ENCODE assay signal across 21 cellular contexts in genomic region chr10:71258446-71259145, GRCh38. TPM values are rescaled to one million over a fixed set of nuclear protein-coding genes. Genes with fewer than 3 reads are reported as not detected.
DNase-seq lines count a peak whose midpoint lies in the region; ATAC-seq, FAIRE-seq and TF ChIP-seq lines count a peak whose summit lies in the region.
"Had no signal": no experiment of that assay in that cellular context is flagged by ENCODE, and none has a peak within 500 bp of the region (broad histone marks: within the 10 kb centered on the region; RNA-seq: fewer than 3 reads in every experiment).

No MANE protein-coding gene starts in this region.

- peaks cover 63% of the 10 kb centered on the region for H3F3A ChIP-seq in smooth muscle cell (ENCODE audit: low read depth)

- H3K4me3 ChIP-seq in right cardiac atrium (ENCODE audit: low read length) (no peak overlapping the region), right atrium auricular region (no peak overlapping the region), K562 (no peak overlapping the region), mesenchymal stem cell (ENCODE audit: insufficient read depth in 1 of 2, low read depth in 1 of 2, low read length in 2 of 2) (no peak overlapping the region), smooth muscle cell (no peak overlapping the region)
- H3K4me3 ChIP-seq: A549, HAP-1 had no signal

- H2AFZ ChIP-seq in K562 (ENCODE audit: low read depth, low read length) (no peak overlapping the region), mesenchymal stem cell (ENCODE audit: low read depth, low read length) (no peak overlapping the region), smooth muscle cell (ENCODE audit: low read depth) (no peak overlapping the region)

- no peaks in the 10 kb centered on the region for H3K9me3 ChIP-seq in right cardiac atrium (ENCODE audit: control insufficient read depth, low read length)
- no peaks in the 10 kb centered on the region for H3K9me3 ChIP-seq in right atrium auricular region
- H3K9me3 ChIP-seq in K562 (replicated peaks; ENCODE audit: control insufficient read depth, insufficient read depth, low read depth, low read length), result no peaks in the 10 kb centered on the region
- H3K9me3 ChIP-seq in mesenchymal stem cell (ENCODE audit: control insufficient read depth, low read length), result no peaks in the 10 kb centered on the region
- H3K9me3 ChIP-seq in smooth muscle cell (replicated peaks; ENCODE audit: low read depth), result no peaks in the 10 kb centered on the region
- H3K9me3 ChIP-seq: A549, HAP-1 had no signal

- no peaks in the 10 kb centered on the region for H3K9me1 ChIP-seq in K562 (ENCODE audit: control insufficient read depth, insufficient read depth, low read length)

- 0 out of 2 replicates have a peak, but pooled peaks cover 3% of the 10 kb centered on the region for H4K20me1 ChIP-seq in K562 (replicated peaks; ENCODE audit: control insufficient read depth, insufficient read depth, low read length)
- peaks cover 79% of the 10 kb centered on the region for H4K20me1 ChIP-seq in smooth muscle cell (ENCODE audit: low read depth)

- no peak overlapping the region for H2BK5ac ChIP-seq in mesenchymal stem cell (ENCODE audit: low read depth, low read length, poor library complexity, severe bottlenecking)

- peak in 2 of 3 donors; percentile 37 to 45 for DNase-seq in right cardiac atrium
- no peak for DNase-seq in right atrium auricular region (ENCODE audit: low spot score)
- no peak for DNase-seq in K562 (ENCODE audit: extremely low read depth in 1 of 4, low spot score in 3 of 4)
- no peak for DNase-seq in mesenchymal stem cell
- DNase-seq in smooth muscle cell (lab: John Stamatoyannopoulos, UW; ENCODE audit: unreplicated experiment), result no peak
- DNase-seq in NCI-H748 treated with DMSO at 0.1 percent for 48 hours (lab: John Stamatoyannopoulos, UW), result no peak
- DNase-seq: CD8-positive, alpha-beta T cell; COR-L47; DMS153; DMS79 treated with DMSO at 0.1 percent for 48 hours; EL; GOT3; HFFc6 had no signal

- peak overlapping the region in 1 of 2 experiments; percentile 61 for H3K18ac ChIP-seq in mesenchymal stem cell (ENCODE audit: low read depth in 1 of 2, low read length in 2 of 2)

- H3K27me3 ChIP-seq in right cardiac atrium (ENCODE audit: control insufficient read depth, insufficient read depth) (no peaks in the 10 kb centered on the region), right atrium auricular region (no peaks in the 10 kb centered on the region), K562 (ENCODE audit: control insufficient read depth in 2 of 2, insufficient read depth in 2 of 2, low read length in 2 of 2) (peaks cover 0 to 11% of the 10 kb centered on the region in 2 experiments; a peak in 3 of 5 replicates), mesenchymal stem cell (ENCODE audit: control insufficient read depth in 1 of 2, insufficient read depth in 1 of 2, low read length in 2 of 2) (peaks cover 0 to 49% of the 10 kb centered on the region in 2 experiments), smooth muscle cell (ENCODE audit: low read depth) (no peaks in the 10 kb centered on the region)

- in situ Hi-C loops in K562 (cut with MboI), result no loop called here

- H3K36me3 ChIP-seq in right atrium auricular region, result no peaks in the 10 kb centered on the region
- H3K36me3 ChIP-seq in K562 (ENCODE audit: control insufficient read depth, insufficient read depth, low read length), result no peaks in the 10 kb centered on the region
- no peaks in the 10 kb centered on the region for H3K36me3 ChIP-seq in mesenchymal stem cell (ENCODE audit: control insufficient read depth in 1 of 2, insufficient read depth in 2 of 2, low read depth in 1 of 2, low read length in 2 of 2)
- H3K36me3 ChIP-seq in smooth muscle cell (ENCODE audit: low read depth), result no peaks in the 10 kb centered on the region
- H3K36me3 ChIP-seq: HAP-1 had no signal

- WGBS in right cardiac atrium, result 90% methylated on average over 9 of the region's 9 CpGs
- 35% methylated on average over 9 of the region's 9 CpGs for WGBS in K562 (ENCODE audit: insufficient coverage, low coverage, missing lambda C conversion rate)
- 92% methylated on average over 8 of the region's 9 CpGs for WGBS in mesenchymal stem cell
- 82% methylated on average over 9 of the region's 9 CpGs for WGBS in smooth muscle cell (ENCODE audit: low lambda C conversion rate)

- H3K9ac ChIP-seq in K562 (ENCODE audit: insufficient read depth in 1 of 2, low read depth in 2 of 2, low read length in 2 of 2), result no peak overlapping the region
- no peak overlapping the region for H3K9ac ChIP-seq in mesenchymal stem cell (ENCODE audit: low read length)
- H3K9ac ChIP-seq in smooth muscle cell (ENCODE audit: low read depth), result no peak overlapping the region

- H3K14ac ChIP-seq in mesenchymal stem cell (ENCODE audit: low read length in 2 of 2), result peak overlapping the region in 1 of 2 experiments; percentile 93

- no TSS peak for BruUV-seq in K562 (replicated peaks; lab: Mats Ljungman, UMichigan)

- no peak for TF ChIP-seq POLR2A in K562 (conservative IDR thresholded peaks at IDR 0.05)

- no peak for TF ChIP-seq RAD21 in K562 (CRISPR knock-in tag; conservative IDR thresholded peaks at IDR 0.05 in 1 of 2, IDR thresholded peaks at IDR 0.05 in 1 of 2)

- no peak overlapping the region for H2BK120ac ChIP-seq in mesenchymal stem cell (ENCODE audit: low read depth, low read length)

- FAIRE-seq in K562 (lab: Jason Lieb, UNC), result no peak
- FAIRE-seq: A549, D721Med, G401.6, GM12891, HTR-8/SVneo had no signal

- TF ChIP-seq CTCF in right atrium auricular region (IDR thresholded peaks at IDR 0.05), result no peak
- TF ChIP-seq CTCF in K562 (IDR thresholded peaks at IDR 0.05 in 2 of 3, conservative IDR thresholded peaks at IDR 0.05 in 1 of 3; ENCODE audit: insufficient read depth in 2 of 3, low read depth in 1 of 3, low read length in 3 of 3), result no peak
- TF ChIP-seq CTCF in smooth muscle cell (IDR thresholded peaks at IDR 0.05; ENCODE audit: borderline replicate concordance, insufficient read depth, poor library complexity, severe bottlenecking), result no peak

- no peaks in the 10 kb centered on the region for H3K79me2 ChIP-seq in K562 (ENCODE audit: control insufficient read depth, insufficient read depth, low read length)
- H3K79me2 ChIP-seq in smooth muscle cell (ENCODE audit: low read depth), result peaks cover 84% of the 10 kb centered on the region

- H3K4me2 ChIP-seq in K562 (ENCODE audit: insufficient read depth, low read length) (no peak overlapping the region), mesenchymal stem cell (ENCODE audit: low read length, poor library complexity, severe bottlenecking) (no peak overlapping the region), smooth muscle cell (no peak overlapping the region)
- H3K4me2 ChIP-seq: A549 had no signal

- H3K4ac ChIP-seq in mesenchymal stem cell (ENCODE audit: low read depth in 1 of 2, low read length in 2 of 2), result peak overlapping the region in 1 of 2 experiments; percentile 46

- POLR2A ChIA-PET in K562 (lab: Yijun Ruan, JAX), result interaction anchor here (0.5 to 1.7 kb wide), 6 partner anchors 14 to 145 kb away, joined by 3 to 5 read pairs (median 3); no protein-coding TSS in a partner anchor

- H3K79me1 ChIP-seq in mesenchymal stem cell (replicated peaks; ENCODE audit: low read length, poor library complexity, severe bottlenecking), result no peaks in the 10 kb centered on the region

- no peak overlapping the region for H2BK12ac ChIP-seq in mesenchymal stem cell (ENCODE audit: low read length in 2 of 2)

- TF ChIP-seq EP300 in K562 (IDR thresholded peaks at IDR 0.05; ENCODE audit: low read length), result no peak

- peak overlapping the region; percentile 26 for H2BK15ac ChIP-seq in mesenchymal stem cell (ENCODE audit: low read depth, poor library complexity, severe bottlenecking)

- ATAC-seq in right cardiac atrium (no peak), K562 (no peak), HG03432 (IDR thresholded peaks at IDR 0.05; ENCODE audit: unreplicated experiment) (no peak), GM21576 (IDR thresholded peaks at IDR 0.05; ENCODE audit: unreplicated experiment) (no peak)
- ATAC-seq: A549; CD8-positive, alpha-beta T cell had no signal

- no peak overlapping the region for H2AK5ac ChIP-seq in mesenchymal stem cell (ENCODE audit: low read length, severe bottlenecking)

- peak overlapping the region; percentile 14 for H4K91ac ChIP-seq in mesenchymal stem cell (ENCODE audit: low read length)

- CTCF ChIA-PET in K562 (lab: Yijun Ruan, JAX; ENCODE audit: low intra/inter-chr PET ratio), result no interaction called here

- peaks cover 24% of the 10 kb centered on the region for H3K4me1 ChIP-seq in right cardiac atrium (ENCODE audit: control insufficient read depth, insufficient read depth, low read length)
- H3K4me1 ChIP-seq in right atrium auricular region, result peaks cover 0 to 88% of the 10 kb centered on the region in 2 donors
- H3K4me1 ChIP-seq in K562 (replicated peaks in 1 of 2; ENCODE audit: control insufficient read depth in 2 of 2, insufficient read depth in 2 of 2, low read length in 2 of 2), result peaks cover 14 to 20% of the 10 kb centered on the region in 2 experiments
- peaks cover 14% of the 10 kb centered on the region for H3K4me1 ChIP-seq in mesenchymal stem cell (ENCODE audit: control insufficient read depth, insufficient read depth, low read depth, low read length)
- H3K4me1 ChIP-seq in smooth muscle cell (ENCODE audit: low read depth), result peaks cover 63% of the 10 kb centered on the region
- H3K4me1 ChIP-seq: A549 had no signal

- H3K23ac ChIP-seq in mesenchymal stem cell (ENCODE audit: low read length in 2 of 2), result no peak overlapping the region

- peak overlapping the region; percentile 19 for H4K8ac ChIP-seq in mesenchymal stem cell (ENCODE audit: low read length)

- H3K27ac ChIP-seq in right cardiac atrium (ENCODE audit: low read length) (no peak overlapping the region), right atrium auricular region (peak overlapping the region in 1 of 2 donors; percentile 81), K562 (ENCODE audit: extremely low read depth, low read depth, low read length) (no peak overlapping the region), mesenchymal stem cell (ENCODE audit: low read length, poor library complexity, severe bottlenecking) (no peak overlapping the region), smooth muscle cell (ENCODE audit: low read depth) (peak overlapping the region; percentile 91)
- H3K27ac ChIP-seq: A549 had no signal

- intact Hi-C loops in right cardiac atrium (cut with DNase I), result no loop called here
- intact Hi-C loops in K562 (cut with micrococcal nuclease), result no loop called here

RNA-seq across cellular contexts. Expression of gene UNC5B, which starts 46.2 kb away (rescaled TPM):
- total RNA-seq in right cardiac atrium, result 10 to 100 TPM; 17.0 to 26.6 (median 24.0) TPM
- 12.4 TPM for polyA plus RNA-seq in right cardiac atrium
- total RNA-seq in right atrium auricular region, result 10 to 100 TPM; 10.9 to 29.2 TPM
- 1.5 and 4.5 TPM in 2 replicates for total RNA-seq in K562 (2011; cell fraction: chromatin; rRNA removed; ENCODE audit: low replicate concordance)
- total RNA-seq in K562 (2011; cell fraction: nucleolus; rRNA removed), result 3.7 and 5.2 TPM in 2 replicates
- total RNA-seq in K562 (2011; cell fraction: nucleoplasm; rRNA removed), result 3.3 and 3.7 TPM in 2 replicates
- 5.0 and 6.5 TPM in 2 replicates for total RNA-seq in K562 (2014; rRNA removed)
- total RNA-seq in K562 (2014; rRNA removed; fragmentation: Illumina TruSeq; extraction: Trizol), result 1.7 and 2.1 TPM in 2 replicates
- 2.0 and 2.5 TPM in 2 replicates for total RNA-seq in K562 (2015; rRNA removed; fragmentation: Illumina TruSeq; extraction: Trizol)
- 7.6 and 8.4 TPM in 2 replicates for total RNA-seq in K562 (2021)
- polyA plus RNA-seq in K562 (2011; rRNA removed), result 1.1 and 1.9 TPM in 2 replicates
- 1.7 and 2.5 TPM in 2 replicates for polyA plus RNA-seq in K562 (2011; cell fraction: cytosol; rRNA removed)
- 4.6 and 5.8 TPM in 2 replicates for polyA plus RNA-seq in K562 (2011; cell fraction: nucleus; rRNA removed)
- polyA plus RNA-seq in K562 (2012), result 7.0 and 71.7 TPM in 2 replicates
- 5.4 and 7.2 TPM in 2 replicates for polyA plus RNA-seq in K562 (2014; fragmentation: Illumina TruSeq; extraction: Trizol)
- under 1 TPM; 0.10 to 0.11 TPM for polyA plus RNA-seq in K562 (2014; fragmentation: Nextera tagmentation; extraction: Ambion mirVana)
- polyA plus RNA-seq in K562 (2014; rRNA removed), result 5.7 TPM in 2 replicates
- 0.57 and 0.95 TPM in 2 replicates for polyA minus RNA-seq in K562 (2011; rRNA and poly(A)+ RNA removed)
- 1.2 and 1.5 TPM in 2 replicates for polyA minus RNA-seq in K562 (2011; cell fraction: cytosol; rRNA and poly(A)+ RNA removed)
- polyA minus RNA-seq in K562 (2011; cell fraction: nucleus; rRNA and poly(A)+ RNA removed), result 1.1 and 1.3 TPM in 2 replicates
- polyA plus RNA-seq in mesenchymal stem cell (2013, experiment 1 of 2), result 40.6 TPM
- 38.6 TPM for polyA plus RNA-seq in mesenchymal stem cell (2013, experiment 2 of 2)
- 89.6 and 92.7 TPM in 2 replicates for total RNA-seq in smooth muscle cell
- 115 and 142 TPM in 2 replicates for polyA plus RNA-seq in smooth muscle cell

Comparison
In these comparisons a context has a peak if more than half of its experiments do, and no peak if none do; other contexts are left out.
1. DNase-seq: peak in right cardiac atrium (2 of 3); none in right atrium auricular region (single experiment), K562 (0 of 4), mesenchymal stem cell (single experiment), smooth muscle cell (single experiment) and NCI-H748 treated with DMSO at 0.1 percent for 48 hours (single experiment).